Comparison of ENCODE assay signal across 8 cellular contexts in the genomic region with DNA sequence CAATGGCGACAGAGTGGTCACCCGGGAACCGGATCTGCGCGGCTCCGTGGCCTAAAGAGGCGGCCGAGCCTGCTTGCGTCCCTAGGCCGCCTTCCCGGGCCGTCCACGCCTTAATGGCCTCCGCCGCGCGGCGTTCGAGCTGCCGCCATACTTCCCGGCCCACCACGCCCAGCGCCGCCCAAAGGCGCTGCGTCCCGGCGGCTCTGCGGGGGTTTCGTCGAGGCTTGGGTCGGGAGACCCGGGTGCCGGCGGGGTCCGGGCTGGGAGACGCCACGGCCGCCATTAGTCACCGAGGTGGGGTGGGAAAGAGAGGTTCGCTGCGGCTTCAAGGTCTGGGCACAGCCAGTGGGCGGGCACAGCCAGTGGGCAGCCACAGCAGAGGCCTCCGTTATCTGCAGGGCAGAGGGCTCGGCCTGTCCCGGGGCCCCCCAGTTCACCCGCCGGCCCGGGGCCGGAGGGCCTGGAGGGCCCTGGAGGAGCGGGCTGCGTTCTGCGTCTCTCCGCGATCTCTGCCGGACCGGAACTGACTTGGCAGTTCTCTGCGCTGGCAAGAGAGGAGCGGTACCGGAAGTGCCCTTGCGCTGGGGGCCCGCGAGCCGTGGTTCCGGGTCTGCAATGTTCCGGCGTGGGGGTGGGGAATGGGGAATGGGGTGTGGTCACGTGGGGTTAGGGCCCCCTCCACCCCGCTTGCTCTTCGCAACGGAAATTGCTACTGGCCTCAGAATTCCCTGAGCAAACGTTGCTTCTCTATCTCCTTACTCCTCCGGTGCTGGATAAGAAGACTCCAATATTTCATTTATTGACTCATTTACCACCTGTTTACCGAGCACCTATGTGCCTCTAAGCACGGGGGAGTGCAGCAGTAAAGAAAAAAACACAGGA.
A peak's percentile ranks its signal among the peaks of the same experiment; 100 is the strongest.
DNase-seq lines count a peak whose midpoint lies in the region; ATAC-seq, FAIRE-seq and TF ChIP-seq lines count a peak whose summit lies in the region.

No MANE protein-coding gene starts in this region.

- DNase-seq in GM12892 (ENCODE audit: insufficient read length), result peak; percentile 90
- DNase-seq in NCI-H146 (lab: John Stamatoyannopoulos, UW), result peak; percentile 94
- peak; percentile 63 to 91 (median 76) for DNase-seq in T-helper 1 cell
- DNase-seq in amniotic stem cell (lab: John Stamatoyannopoulos, UW), result peak; percentile 52
- DNase-seq in right atrium auricular region (ENCODE audit: low spot score), result peak; percentile 92
- DNase-seq in prostate gland (ENCODE audit: low spot score), result peak; percentile 86
- DNase-seq in ureter (ENCODE audit: low spot score), result peak; percentile 94

- H3K9me3 ChIP-seq in right atrium auricular region (no peaks in the 10 kb centered on the region), prostate gland (no peaks in the 10 kb centered on the region)

- TF ChIP-seq CTCF in right atrium auricular region (IDR thresholded peaks at IDR 0.05) (no peak), prostate gland (IDR thresholded peaks at IDR 0.05) (no peak)

- peak; percentile 98 for TF ChIP-seq POLR2A in GM12892 (IDR thresholded peaks at IDR 0.05; ENCODE audit: low read depth, low read length)
- peak; percentile 95 for TF ChIP-seq POLR2A in prostate gland (IDR thresholded peaks at IDR 0.05)

- no peak for FAIRE-seq in GM12892 (lab: Jason Lieb, UNC)

- no peaks in the 10 kb centered on the region for H3K27me3 ChIP-seq in right atrium auricular region
- H3K27me3 ChIP-seq in prostate gland (replicated peaks; ENCODE audit: insufficient read depth), result no peaks in the 10 kb centered on the region

- intact Hi-C loops in prostate gland (cut with DNase I), result no loop called here

- H3K36me3 ChIP-seq in right atrium auricular region (no peaks in the 10 kb centered on the region), prostate gland (no peaks in the 10 kb centered on the region)

- H3K27ac ChIP-seq in right atrium auricular region (peak overlapping the region; percentile 99 to 100), prostate gland (peak overlapping the region; percentile 96 to 97)

- H3K4me1 ChIP-seq in right atrium auricular region (peaks cover 0 to 31% of the 10 kb centered on the region in 2 donors), prostate gland (replicated peaks) (peaks cover 3% of the 10 kb centered on the region)

- H3K4me3 ChIP-seq in right atrium auricular region (peak overlapping the region; percentile 98 to 100), prostate gland (peak overlapping the region; percentile 91 to 99)

- WGBS in prostate gland, result under 1% methylated on average over 68 of the region's 75 CpGs

- ATAC-seq in HG02840 (IDR thresholded peaks at IDR 0.05; ENCODE audit: low FRiP score, unreplicated experiment), result peak; percentile 89

Comparison
In these comparisons a context has a peak if more than half of its experiments do, and no peak if none do; other contexts are left out.
1. Peak in every context shown above with its lines: DNase-seq, ATAC-seq, H3K4me3 ChIP-seq and H3K27ac ChIP-seq.